In the genomic region with DNA sequence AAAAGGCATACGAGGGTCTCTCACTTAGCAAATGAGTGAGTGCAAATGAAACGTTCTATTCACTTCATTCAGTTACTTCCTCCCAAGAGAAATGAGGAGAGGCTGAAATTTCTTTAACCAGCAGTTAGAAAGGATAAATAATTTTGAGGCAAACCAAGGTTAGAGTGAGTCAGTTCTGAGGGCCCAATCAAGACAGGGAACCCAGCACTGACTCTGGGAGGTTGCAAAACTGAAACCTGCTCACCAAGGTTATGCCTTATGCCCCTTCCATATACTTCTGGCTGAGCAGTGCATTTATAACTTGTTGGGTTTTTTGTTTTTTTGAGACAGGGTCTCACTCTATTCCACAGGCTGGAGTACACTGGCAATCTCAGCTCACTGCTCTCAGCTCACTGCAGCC, we compare ENCODE assay signal across 34 cellular contexts. TPM values are rescaled to one million over a fixed set of nuclear protein-coding genes. Genes with fewer than 3 reads are reported as not detected.
DNase-seq lines count a peak whose midpoint lies in the region; ATAC-seq and TF ChIP-seq lines count a peak whose summit lies in the region.
"Had no signal": no experiment of that assay in that cellular context is flagged by ENCODE, and none has a peak within 500 bp of the region (broad histone marks: within the 10 kb centered on the region; RNA-seq: fewer than 3 reads in every experiment).

No MANE protein-coding gene starts in this region.

- no peaks in the 10 kb centered on the region for H3K27me3 Mint-ChIP-seq in central memory CD8-positive, alpha-beta T cell
- no peaks in the 10 kb centered on the region for H3K27me3 Mint-ChIP-seq in endodermal cell (ENCODE audit: insufficient read depth)
- no peaks in the 10 kb centered on the region for H3K27me3 Mint-ChIP-seq in activated naive CD4-positive, alpha-beta T cell treated with anti-CD3 and anti-CD28 coated beads, Interleukin-2, amount 10 ng/mL, durations not matched to agents 7 days and 5 days
- H3K27me3 Mint-ChIP-seq: CD4-positive, CD25-positive, alpha-beta regulatory T cell; naive B cell; progenitor cell of endocrine pancreas had no signal

- no peak overlapping the region; a peak in 1 of 20 replicates for H3K4me3 ChIP-seq in BLaER1 treated with 17β-estradiol and CSF1 and Interleukin-3, amounts not matched to agents 10 nM and 100 nM
- no peak overlapping the region for H3K4me3 ChIP-seq in endodermal cell (ENCODE audit: low read length)
- no peak overlapping the region for H3K4me3 ChIP-seq in heart left ventricle
- H3K4me3 ChIP-seq: esophagus squamous epithelium, heart right ventricle, right lobe of liver, stomach, thyroid gland, uterus had no signal

- no peak for TF ChIP-seq POLR2A in heart left ventricle (IDR thresholded peaks at IDR 0.05)

- CTCF ChIA-PET in activated naive CD4-positive, alpha-beta T cell treated with anti-CD3 and anti-CD28 coated beads, Interleukin-2, amount 10 ng/mL, durations not matched to agents 7 days and 5 days (lab: Charles Lee) = interaction anchor here (0.8 kb wide), 1 partner anchor 110 kb away, joined by 3 read pairs; no protein-coding TSS in a partner anchor

- no peak overlapping the region for H3K4me3 Mint-ChIP-seq in central memory CD8-positive, alpha-beta T cell
- no peak overlapping the region for H3K4me3 Mint-ChIP-seq in endodermal cell
- no peak overlapping the region for H3K4me3 Mint-ChIP-seq in activated naive CD4-positive, alpha-beta T cell treated with anti-CD3 and anti-CD28 coated beads, Interleukin-2, amount 10 ng/mL, durations not matched to agents 7 days and 5 days
- H3K4me3 Mint-ChIP-seq: CD4-positive, CD25-positive, alpha-beta regulatory T cell; naive B cell had no signal

- 70% methylated on average over 2 of the region's 2 CpGs; no CpG with 5 or more reads in 1 of the 2 experiments for WGBS in endodermal cell (ENCODE audit: insufficient coverage in 1 of 2, insufficient read length in 1 of 2), 2 experiments
- WGBS in heart left ventricle, 4 donors = 56 to 70% (median 62%) methylated on average over 2 of the region's 2 CpGs

- H3K36me3 ChIP-seq in BLaER1 treated with 17β-estradiol and CSF1 and Interleukin-3, amounts not matched to agents 10 nM and 100 nM = peaks cover 23 to 54% (median 42%) of the 10 kb centered on the region in 11 experiments
- H3K36me3 ChIP-seq in endodermal cell (ENCODE audit: control insufficient read depth, insufficient read depth, low read length) (peaks cover 32% of the 10 kb centered on the region), heart left ventricle (peaks cover 0 to 26% (median 21%) of the 10 kb centered on the region in 9 donors)
- H3K36me3 ChIP-seq: uterus had no signal

- H3K4me1 ChIP-seq in BLaER1 treated with 17β-estradiol and CSF1 and Interleukin-3, amounts not matched to agents 10 nM and 100 nM = peaks cover 12 to 36% (median 30%) of the 10 kb centered on the region in 10 experiments; a peak in 19 of 20 replicates
- H3K4me1 ChIP-seq in endodermal cell (ENCODE audit: control insufficient read depth, insufficient read depth, low read length) (no peaks in the 10 kb centered on the region), heart left ventricle (peaks cover 0 to 6% (median 0%) of the 10 kb centered on the region in 12 donors)
- H3K4me1 ChIP-seq: right lobe of liver, uterus had no signal

- no peaks in the 10 kb centered on the region for H3K27me3 ChIP-seq in BLaER1 treated with 17β-estradiol and CSF1 and Interleukin-3, amounts not matched to agents 10 nM and 100 nM
- H3K27me3 ChIP-seq in endodermal cell (ENCODE audit: control insufficient read depth, insufficient read depth, low read length, poor library complexity, severe bottlenecking) (no peaks in the 10 kb centered on the region), heart left ventricle (no peaks in the 10 kb centered on the region)
- H3K27me3 ChIP-seq: esophagus squamous epithelium, heart right ventricle, right lobe of liver, stomach, thyroid gland, uterus had no signal

- H3K9me3 Mint-ChIP-seq in central memory CD8-positive, alpha-beta T cell = no peaks in the 10 kb centered on the region
- no peaks in the 10 kb centered on the region for H3K9me3 Mint-ChIP-seq in endodermal cell
- no peaks in the 10 kb centered on the region for H3K9me3 Mint-ChIP-seq in activated naive CD4-positive, alpha-beta T cell treated with anti-CD3 and anti-CD28 coated beads, Interleukin-2, amount 10 ng/mL, durations not matched to agents 7 days and 5 days
- H3K9me3 Mint-ChIP-seq: CD4-positive, CD25-positive, alpha-beta regulatory T cell; naive B cell had no signal

- H3K27ac ChIP-seq in BLaER1 treated with 17β-estradiol and CSF1 and Interleukin-3, amounts not matched to agents 10 nM and 100 nM = peak overlapping the region in 8 of 11 experiments; percentile 37 to 62 (median 48); a peak in 13 of 22 replicates
- H3K27ac ChIP-seq in endodermal cell (ENCODE audit: low read depth, low read length) = no peak overlapping the region
- H3K27ac ChIP-seq in heart left ventricle = no peak overlapping the region
- H3K27ac ChIP-seq: esophagus squamous epithelium, heart right ventricle, right lobe of liver, stomach, thyroid gland, uterus had no signal

- H3K9me3 ChIP-seq in BLaER1 treated with 17β-estradiol and CSF1 and Interleukin-3, amounts not matched to agents 10 nM and 100 nM (replicated peaks in 1 of 11) = no peaks in the 10 kb centered on the region
- H3K9me3 ChIP-seq in endodermal cell (ENCODE audit: control insufficient read depth, low read length) (no peaks in the 10 kb centered on the region), heart left ventricle (no peaks in the 10 kb centered on the region)
- H3K9me3 ChIP-seq: esophagus squamous epithelium, heart right ventricle, right lobe of liver, SK-N-SH, stomach, thyroid gland, uterus had no signal

- peak overlapping the region in 10 of 11 experiments; percentile 9 to 70 (median 58); a peak in 20 of 22 replicates for H3K4me2 ChIP-seq in BLaER1 treated with 17β-estradiol and CSF1 and Interleukin-3, amounts not matched to agents 10 nM and 100 nM
- H3K4me2 ChIP-seq: SK-N-SH had no signal

- no peak for ATAC-seq in central memory CD8-positive, alpha-beta T cell (replicated peaks; ENCODE audit: extremely low read depth, poor library complexity, severe bottlenecking)
- ATAC-seq in heart left ventricle = no peak
- ATAC-seq: activated CD4-positive, CD25-positive, alpha-beta regulatory T cell treated with anti-CD3 and anti-CD28 coated beads, Interleukin-2, amount 50 U/mL, for 24 hours; heart right ventricle; HepG2; right lobe of liver had no signal

- H3K36me3 Mint-ChIP-seq in central memory CD8-positive, alpha-beta T cell (ENCODE audit: insufficient read depth) = peaks cover 33% of the 10 kb centered on the region
- H3K36me3 Mint-ChIP-seq in endodermal cell (ENCODE audit: low read depth) = peaks cover 33% of the 10 kb centered on the region
- H3K36me3 Mint-ChIP-seq in activated naive CD4-positive, alpha-beta T cell treated with anti-CD3 and anti-CD28 coated beads, Interleukin-2, amount 10 ng/mL, durations not matched to agents 7 days and 5 days = peaks cover 40% of the 10 kb centered on the region

- peaks cover 0 to 4% (median 0%) of the 10 kb centered on the region in 11 experiments; a peak in 6 of 22 replicates for H4K20me1 ChIP-seq in BLaER1 treated with 17β-estradiol and CSF1 and Interleukin-3, amounts not matched to agents 10 nM and 100 nM

- TF ChIP-seq CTCF in endodermal cell (conservative IDR thresholded peaks at IDR 0.05) (no peak), heart left ventricle (IDR thresholded peaks at IDR 0.05) (no peak)

- peak overlapping the region; percentile 41 for H3K27ac Mint-ChIP-seq in central memory CD8-positive, alpha-beta T cell (ENCODE audit: low read depth)
- no peak overlapping the region for H3K27ac Mint-ChIP-seq in endodermal cell
- H3K27ac Mint-ChIP-seq in activated naive CD4-positive, alpha-beta T cell treated with anti-CD3 and anti-CD28 coated beads, Interleukin-2, amount 10 ng/mL, durations not matched to agents 7 days and 5 days = no peak overlapping the region
- H3K27ac Mint-ChIP-seq: progenitor cell of endocrine pancreas had no signal

- intact Hi-C loops in heart left ventricle (cut with DNase I) = no loop called here

- peak overlapping the region in 7 of 11 experiments; percentile 15 to 55 (median 25); a peak in 11 of 22 replicates for H3K9ac ChIP-seq in BLaER1 treated with 17β-estradiol and CSF1 and Interleukin-3, amounts not matched to agents 10 nM and 100 nM
- H3K9ac ChIP-seq in endodermal cell (ENCODE audit: extremely low read depth, low read length, poor library complexity, severe bottlenecking) = no peak overlapping the region
- H3K9ac ChIP-seq: SK-N-SH had no signal

- peak; percentile 44 for DNase-seq in SIG-M5 treated with dmso at 0.1 percent for 504 hours (lab: John Stamatoyannopoulos, UW; ENCODE audit: unreplicated experiment)
- no peak for DNase-seq in SIG-M5 (lab: John Stamatoyannopoulos, UW)
- DNase-seq in OCI-M1 (lab: John Stamatoyannopoulos, UW) = peak; percentile 31
- no peak for DNase-seq in central memory CD8-positive, alpha-beta T cell (ENCODE audit: low spot score in 2 of 2)
- DNase-seq in endodermal cell = no peak
- DNase-seq in activated naive CD4-positive, alpha-beta T cell treated with anti-CD3 and anti-CD28 coated beads, Interleukin-2, amount 10 ng/mL, durations not matched to agents 7 days and 5 days = no peak
- no peak for DNase-seq in heart left ventricle
- DNase-seq: 8988T; activated effector memory CD4-positive, alpha-beta T cell treated with anti-CD3 and anti-CD28 coated beads, Interleukin-2, amount 50 U/mL, for 16 hours; Calu3; CD4-positive, CD25-positive, alpha-beta regulatory T cell; central memory CD4-positive, alpha-beta T cell; dermis blood vessel endothelial cell; DMS79; esophagus squamous epithelium; foreskin melanocyte; heart right ventricle; Kasumi-1; midbrain; naive B cell; NCI-H1105; NCI-H1930; NCI-H2171 treated with DMSO at 0.1 percent for 48 hours; NCI-H510A; right lobe of liver; SK-N-SH; stimulated activated CD8-positive, alpha-beta memory T cell treated with anti-CD3 and anti-CD28 coated beads, Interleukin-4, amount 100 ng/mL, for 48 hours; stomach; thyroid gland; uterus had no signal

- H3K4me1 Mint-ChIP-seq in central memory CD8-positive, alpha-beta T cell = peaks cover 8% of the 10 kb centered on the region
- peaks cover 9% of the 10 kb centered on the region for H3K4me1 Mint-ChIP-seq in endodermal cell
- H3K4me1 Mint-ChIP-seq in activated naive CD4-positive, alpha-beta T cell treated with anti-CD3 and anti-CD28 coated beads, Interleukin-2, amount 10 ng/mL, durations not matched to agents 7 days and 5 days = peaks cover 15% of the 10 kb centered on the region

RNA-seq across cellular contexts. Expression of a gene that starts 4.5 kb away (rescaled TPM):
- total RNA-seq in endodermal cell = 1,000 to 10,000 TPM; 1,584 to 1,777 TPM
- 2,503 TPM for polyA plus RNA-seq in endodermal cell (2013, experiment 1 of 2)
- polyA plus RNA-seq in endodermal cell (2013, experiment 2 of 2) = 2,213 TPM
- 100 to 1,000 TPM; 308 to 700 (median 426) TPM for total RNA-seq in heart left ventricle
- 1,000 to 10,000 TPM in 1 of 2 donors, 100 to 1,000 TPM in 1; 619 to 1,279 TPM for polyA plus RNA-seq in heart left ventricle

RNA-seq across cellular contexts. Expression of a gene that starts 18.8 kb away (rescaled TPM):
- total RNA-seq in endodermal cell = 10 to 100 TPM; 33.4 to 37.7 TPM
- 24.0 TPM for polyA plus RNA-seq in endodermal cell (2013, experiment 1 of 2)
- polyA plus RNA-seq in endodermal cell (2013, experiment 2 of 2) = 22.2 TPM
- 10 to 100 TPM; 13.6 to 30.6 (median 20.9) TPM for total RNA-seq in heart left ventricle
- 10 to 100 TPM; 14.0 to 34.8 TPM for polyA plus RNA-seq in heart left ventricle

Comparison
In these comparisons a context has a peak if more than half of its experiments do, and no peak if none do; other contexts are left out.
1. DNase-seq: peak in SIG-M5 treated with dmso at 0.1 percent for 504 hours (single experiment) and OCI-M1 (single experiment); none in SIG-M5 (single experiment), central memory CD8-positive, alpha-beta T cell (0 of 2), endodermal cell (single experiment), activated naive CD4-positive, alpha-beta T cell treated with anti-CD3 and anti-CD28 coated beads, Interleukin-2, amount 10 ng/mL, durations not matched to agents 7 days and 5 days (single experiment) and heart left ventricle (0 of 5).
2. H3K27ac ChIP-seq: peak in BLaER1 treated with 17β-estradiol and CSF1 and Interleukin-3, amounts not matched to agents 10 nM and 100 nM (8 of 11); none in endodermal cell (single experiment) and heart left ventricle (0 of 12).